ENCODE assay signal across 25 cellular contexts in the genomic region with DNA sequence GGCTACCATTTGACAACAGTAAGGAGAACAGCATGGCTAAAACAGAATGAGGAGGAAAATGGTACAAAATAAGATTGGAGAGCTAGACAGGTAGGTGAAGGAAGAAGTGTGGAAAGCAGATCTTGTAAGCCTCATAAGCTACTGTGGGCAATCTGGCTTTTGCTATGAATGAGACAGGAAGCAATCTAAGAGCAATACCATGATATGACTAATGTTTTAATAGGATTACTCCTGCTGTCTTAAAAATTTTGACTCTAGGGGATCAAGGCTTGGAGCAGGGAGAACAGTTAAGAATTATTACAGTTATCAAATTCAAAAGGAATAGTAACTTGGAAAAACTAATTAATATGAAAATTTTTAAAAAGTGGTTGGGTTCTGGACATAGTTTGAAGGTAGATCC.
"Had no signal": no experiment of that assay in that cellular context is flagged by ENCODE, and none has a peak within 500 bp of the region (broad histone marks: within the 10 kb centered on the region; RNA-seq: fewer than 3 reads in every experiment).

No MANE protein-coding gene starts in this region.

- H3K27me3 ChIP-seq: neutrophil, pancreas, right lobe of liver, sigmoid colon, stomach, thyroid gland, tibial nerve, upper lobe of right lung, uterus had no signal

- H3K27ac ChIP-seq: neutrophil, pancreas, prostate gland, right lobe of liver, sigmoid colon, stomach, thoracic aorta, thyroid gland, tibial nerve, upper lobe of right lung, uterus had no signal

- H3K4me3 ChIP-seq: pancreas, prostate gland, right lobe of liver, sigmoid colon, stomach, thoracic aorta, thyroid gland, tibial nerve, upper lobe of right lung, uterus had no signal

- H3K4me1 ChIP-seq: pancreas, prostate gland, right lobe of liver, stomach, thyroid gland, tibial nerve, upper lobe of right lung, uterus had no signal

- DNase-seq: naive thymus-derived CD8-positive, alpha-beta T cell; nephron progenitor cell; nucleus accumbens; pancreas; retina; right cardiac atrium; right lobe of liver; sigmoid colon; small intestine; stimulated activated CD4-positive, alpha-beta T cell treated with anti-CD3 and anti-CD28 coated beads, Interleukin-15, amount 100 ng/mL, for 24 hours; stimulated activated CD4-positive, alpha-beta T cell treated with anti-CD3 and anti-CD28 coated beads, Interleukin-2, amount 100 ng/mL, for 24 hours; stimulated activated CD4-positive, alpha-beta T cell treated with anti-CD3 and anti-CD28 coated beads, Interleukin-2, amount 100 ng/mL, for 48 hours; stimulated activated CD4-positive, alpha-beta T cell treated with anti-CD3 and anti-CD28 coated beads, Interleukin-4, amount 100 ng/mL, for 24 hours; stimulated activated naive B cell treated with anti-CD40 and anti-IgM and Interleukin-4, amounts not matched to agents 10 μg/mL and 1 μg/mL and 100 μg/mL, for 72 hours; stimulated activated naive CD4-positive, alpha-beta T cell treated with Interleukin-2 at 50 U/mL for 16 hours; stomach; thyroid gland; upper lobe of right lung; uterus had no signal

- H3K9me3 ChIP-seq: neutrophil, pancreas, prostate gland, right lobe of liver, sigmoid colon, stomach, thoracic aorta, thyroid gland, tibial nerve, upper lobe of right lung, uterus had no signal

- H3K36me3 ChIP-seq: neutrophil, pancreas, prostate gland, right lobe of liver, sigmoid colon, stomach, thoracic aorta, thyroid gland, tibial nerve, upper lobe of right lung, uterus had no signal

- ATAC-seq: naive thymus-derived CD8-positive, alpha-beta T cell; natural killer cell treated with Interleukin-12 subunit alpha and Interleukin-12 subunit beta and Interleukin-15 and Interleukin-18, amount 100 ng/mL, for 72 hours; pancreas; right cardiac atrium; right lobe of liver; stimulated activated effector memory CD8-positive, alpha-beta T cell treated with anti-CD3 and anti-CD28 coated beads, Interleukin-12 subunit alpha, Interleukin-12 subunit beta, amount 100 ng/mL, for 72 hours; stimulated activated naive B cell treated with anti-CD40 and anti-IgM and Interleukin-4, amounts not matched to agents 10 μg/mL and 1 μg/mL and 100 μg/mL, for 72 hours; upper lobe of right lung had no signal
